ENCODE assay signal across 17 cellular contexts in the genomic region with DNA sequence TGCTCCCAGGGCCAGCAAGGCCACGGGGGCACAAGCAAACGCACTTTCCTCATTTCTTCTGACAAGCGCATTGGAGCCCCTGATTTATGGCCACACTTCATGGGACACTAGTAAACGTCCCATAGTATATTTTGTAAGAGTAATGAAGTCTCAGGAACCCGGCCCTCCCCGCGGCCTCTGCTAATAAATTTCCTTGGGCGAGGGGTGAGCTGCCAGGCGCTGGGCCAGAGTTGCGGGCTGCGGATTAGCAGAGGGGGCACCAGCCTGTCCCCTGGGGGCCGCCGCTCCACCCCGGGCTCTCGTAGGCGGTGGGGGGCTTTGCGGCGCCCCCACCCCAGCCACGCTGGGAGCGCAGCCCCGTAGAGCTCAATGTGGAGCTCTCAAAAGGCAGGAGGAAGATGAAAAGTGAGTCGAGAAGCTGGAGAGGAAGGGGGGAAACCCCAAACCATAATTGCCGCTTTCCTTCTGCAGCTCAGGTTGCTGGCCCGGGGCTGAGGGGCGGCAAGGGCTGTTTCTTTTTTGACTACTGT.
DNase-seq lines count a peak whose midpoint lies in the region; ATAC-seq, FAIRE-seq and TF ChIP-seq lines count a peak whose summit lies in the region.
"Had no signal": no experiment of that assay in that cellular context is flagged by ENCODE, and none has a peak within 500 bp of the region (broad histone marks: within the 10 kb centered on the region; RNA-seq: fewer than 3 reads in every experiment).

No MANE protein-coding gene starts in this region.

- H3K79me2 ChIP-seq in H9 (ENCODE audit: insufficient read depth, low read length), result no peaks in the 10 kb centered on the region

- H3K9ac ChIP-seq in H9 (ENCODE audit: extremely low read depth, insufficient read length, low read length), result no peak overlapping the region

- H3K23me2 ChIP-seq in H9 (ENCODE audit: insufficient read length, low read depth, low read length, poor library complexity, severe bottlenecking), result no peaks in the 10 kb centered on the region

- H3K9me3 Mint-ChIP-seq in activated naive CD8-positive, alpha-beta T cell (ENCODE audit: low read depth), result no peaks in the 10 kb centered on the region
- H3K9me3 Mint-ChIP-seq in naive thymus-derived CD8-positive, alpha-beta T cell, result no peaks in the 10 kb centered on the region
- H3K9me3 Mint-ChIP-seq in H9, result no peaks in the 10 kb centered on the region
- H3K9me3 Mint-ChIP-seq: mesothelial cell of epicardium had no signal

- TF ChIP-seq CTCF in A673 (conservative IDR thresholded peaks at IDR 0.05; ENCODE audit: low read depth, low read length), result no peak
- no peak for TF ChIP-seq CTCF in adrenal gland (IDR thresholded peaks at IDR 0.05)
- no peak for TF ChIP-seq CTCF in H9 (conservative IDR thresholded peaks at IDR 0.05)

- H3K36me3 ChIP-seq in A673 (ENCODE audit: insufficient read depth, low read length, poor library complexity, severe bottlenecking) (no peaks in the 10 kb centered on the region), MG63 (no peaks in the 10 kb centered on the region), adrenal gland (replicated peaks in 1 of 2) (no peaks in the 10 kb centered on the region)
- H3K36me3 ChIP-seq: colonic mucosa, uterus had no signal

- POLR2A ChIA-PET in A673 (lab: Charles Lee; ENCODE audit: low non-redundant PET), result interaction anchor here (0.6 kb wide), 1 partner anchor 71 kb away, joined by 3 read pairs; no protein-coding TSS in a partner anchor
- POLR2A ChIA-PET in naive thymus-derived CD8-positive, alpha-beta T cell (lab: Charles Lee), result no interaction called here

- no peak overlapping the region for H3K14ac ChIP-seq in H9 (ENCODE audit: insufficient read depth, low read length)

- H3K4ac ChIP-seq in H9 (ENCODE audit: low read depth, low read length), result no peak overlapping the region

- WGBS in adrenal gland, 4 donors, result 22 to 38% (median 28%) methylated on average over 12 to 25 of the region's 25 CpGs
- WGBS in H9 (ENCODE audit: extremely low coverage, insufficient read length, low lambda C conversion rate), result no CpG with 5 or more reads among the region's 25 CpGs

- no peak overlapping the region for H4K5ac ChIP-seq in H9 (ENCODE audit: insufficient read length, low read depth, low read length)

- no peak overlapping the region for H2BK20ac ChIP-seq in H9 (ENCODE audit: low read depth, low read length, poor library complexity, severe bottlenecking)

- H3T11ph ChIP-seq in H9 (ENCODE audit: low read length), result no peak overlapping the region

- no peak overlapping the region for H2AFZ ChIP-seq in H9 (ENCODE audit: low read length)

- no peak overlapping the region for H3K27ac Mint-ChIP-seq in activated naive CD8-positive, alpha-beta T cell
- H3K27ac Mint-ChIP-seq in naive thymus-derived CD8-positive, alpha-beta T cell, result no peak overlapping the region
- H3K27ac Mint-ChIP-seq in H9, result peak overlapping the region in 1 of 3 experiments; percentile 72; a peak in 1 of 7 replicates
- H3K27ac Mint-ChIP-seq: mesothelial cell of epicardium had no signal

- H3K9me3 ChIP-seq in A673 (ENCODE audit: low read depth, low read length, poor library complexity, severe bottlenecking) (no peaks in the 10 kb centered on the region), MG63 (no peaks in the 10 kb centered on the region), adrenal gland (replicated peaks in 1 of 3) (no peaks in the 10 kb centered on the region), H9 (ENCODE audit: control insufficient read depth, low read depth, low read length) (no peaks in the 10 kb centered on the region)
- H3K9me3 ChIP-seq: colonic mucosa, uterus had no signal

- no peak overlapping the region for H3K56ac ChIP-seq in H9 (ENCODE audit: insufficient read length, low read depth, low read length)

- no peak overlapping the region for H3K18ac ChIP-seq in H9 (ENCODE audit: insufficient read length, low read depth, low read length)

- no peak overlapping the region for H3K4me2 ChIP-seq in H9 (ENCODE audit: insufficient read depth, insufficient read length, low read length)

- FAIRE-seq in GM12891 (lab: Jason Lieb, UNC), result no peak
- FAIRE-seq: GM12892, GM19239 had no signal

- peaks cover 8% of the 10 kb centered on the region for H3K4me1 Mint-ChIP-seq in activated naive CD8-positive, alpha-beta T cell (ENCODE audit: low read depth)
- peaks cover 6 to 13% (median 8%) of the 10 kb centered on the region in 4 donors for H3K4me1 Mint-ChIP-seq in naive thymus-derived CD8-positive, alpha-beta T cell
- H3K4me1 Mint-ChIP-seq in H9, result peaks cover 31 to 44% of the 10 kb centered on the region in 2 experiments

- no peak overlapping the region for H3K23ac ChIP-seq in H9 (ENCODE audit: insufficient read length, low read depth, low read length)

- DNase-seq in A673 (ENCODE audit: low spot score), result no peak
- DNase-seq in GM12891 (ENCODE audit: insufficient read length, low spot score), result peak; percentile 25
- DNase-seq in naive thymus-derived CD8-positive, alpha-beta T cell, result peak in 2 of 10 donors; percentile 3 to 12
- DNase-seq in MG63, result no peak
- no peak for DNase-seq in adrenal gland
- no peak for DNase-seq in H9
- DNase-seq: activated naive CD4-positive, alpha-beta T cell treated with anti-CD3 and anti-CD28 coated beads, Interleukin-2, amount 50 U/mL, for 16 hours; colonic mucosa; GOT3; NCI-H446 treated with DMSO at 0.1 percent for 48 hours; stimulated activated CD4-positive, alpha-beta T cell treated with anti-CD3 and anti-CD28 coated beads, Interleukin-1b, Interleukin-23, amount 100 ng/mL, for 48 hours; uterus had no signal

- peaks cover 11% of the 10 kb centered on the region for H3K27me3 Mint-ChIP-seq in activated naive CD8-positive, alpha-beta T cell
- H3K27me3 Mint-ChIP-seq in naive thymus-derived CD8-positive, alpha-beta T cell, result peaks cover 17 to 37% (median 27%) of the 10 kb centered on the region in 5 donors
- H3K27me3 Mint-ChIP-seq in H9 (ENCODE audit: low read depth), result no peaks in the 10 kb centered on the region; the same call in 1 of the 2 replicates

- H3K27me3 ChIP-seq in A673 (replicated peaks; ENCODE audit: insufficient read depth, low read depth, low read length, poor library complexity), result no peaks in the 10 kb centered on the region
- H3K27me3 ChIP-seq in MG63, result no peaks in the 10 kb centered on the region
- H3K27me3 ChIP-seq in adrenal gland, result peaks cover 12% of the 10 kb centered on the region
- H3K27me3 ChIP-seq in H9 (ENCODE audit: insufficient read depth, low read length), result no peaks in the 10 kb centered on the region
- H3K27me3 ChIP-seq: colonic mucosa had no signal

- no peak overlapping the region for H2BK5ac ChIP-seq in H9 (ENCODE audit: insufficient read length, low read length)

- H3K4me3 ChIP-seq in A673 (ENCODE audit: low read depth, low read length, poor library complexity, severe bottlenecking), result peak overlapping the region; percentile 20
- no peak overlapping the region for H3K4me3 ChIP-seq in MG63
- H3K4me3 ChIP-seq in adrenal gland, result no peak overlapping the region
- H3K4me3 ChIP-seq: colonic mucosa, uterus had no signal

- no peaks in the 10 kb centered on the region for H4K20me1 ChIP-seq in H9 (ENCODE audit: control insufficient read depth, insufficient read depth, insufficient read length)

- TF ChIP-seq POLR2A in GM12891 (IDR thresholded peaks at IDR 0.05; ENCODE audit: low read depth, low read length) (no peak), adrenal gland (IDR thresholded peaks at IDR 0.05) (no peak)

- intact Hi-C loops in A673 (cut with micrococcal nuclease; ENCODE audit: unreplicated experiment) (no loop called here), adrenal gland (cut with DNase I) (no loop called here)

- CTCF ChIA-PET in A673 (lab: Charles Lee), result interaction anchor here (1.0 kb wide), 1 partner anchor 91 kb away, joined by 3 read pairs; no protein-coding TSS in a partner anchor

- H3K27ac ChIP-seq in A673 (ENCODE audit: low read depth, low read length, poor library complexity, severe bottlenecking) (no peak overlapping the region), adrenal gland (no peak overlapping the region), H9 (ENCODE audit: insufficient read length, low read depth, low read length) (no peak overlapping the region)
- H3K27ac ChIP-seq: colonic mucosa, uterus had no signal

- H2AK5ac ChIP-seq in H9 (ENCODE audit: insufficient read length, low read length), result no peak overlapping the region

- H3K4me3 Mint-ChIP-seq in activated naive CD8-positive, alpha-beta T cell, result peak overlapping the region; percentile 64
- H3K4me3 Mint-ChIP-seq in naive thymus-derived CD8-positive, alpha-beta T cell, result peak overlapping the region; percentile 32 to 85 (median 69)
- no peak overlapping the region for H3K4me3 Mint-ChIP-seq in H9
- H3K4me3 Mint-ChIP-seq: mesothelial cell of epicardium had no signal

- no peak overlapping the region for H2BK15ac ChIP-seq in H9 (ENCODE audit: low read depth, low read length)

- H3K36me3 Mint-ChIP-seq in activated naive CD8-positive, alpha-beta T cell, result no peaks in the 10 kb centered on the region
- H3K36me3 Mint-ChIP-seq in naive thymus-derived CD8-positive, alpha-beta T cell, result no peaks in the 10 kb centered on the region
- H3K36me3 Mint-ChIP-seq in H9 (ENCODE audit: insufficient read depth in 1 of 3, low read depth in 3 of 3), result no peaks in the 10 kb centered on the region; a peak in 1 of 7 replicates
- H3K36me3 Mint-ChIP-seq: mesothelial cell of epicardium had no signal

- no peak overlapping the region for H4K8ac ChIP-seq in H9 (replicated peaks; ENCODE audit: insufficient read length, low read depth, low read length)

- H3K79me1 ChIP-seq in H9 (ENCODE audit: insufficient read depth, low read depth, low read length, poor library complexity, severe bottlenecking), result no peaks in the 10 kb centered on the region

- no TSS peak for BruUV-seq in A673 (replicated peaks; lab: Mats Ljungman, UMichigan)

- ATAC-seq in naive thymus-derived CD8-positive, alpha-beta T cell, result peak; percentile 49 to 56
- no peak for ATAC-seq in HG03571 (IDR thresholded peaks at IDR 0.05; ENCODE audit: unreplicated experiment)

- H2BK120ac ChIP-seq in H9 (ENCODE audit: low read depth, low read length, poor library complexity, severe bottlenecking), result no peak overlapping the region

- no peak overlapping the region for H4K91ac ChIP-seq in H9 (ENCODE audit: insufficient read length, low read depth, low read length)

- H3K4me1 ChIP-seq in A673 (ENCODE audit: insufficient read depth, low read length, poor library complexity, severe bottlenecking) (peaks cover 6% of the 10 kb centered on the region), adrenal gland (replicated peaks in 1 of 2) (no peaks in the 10 kb centered on the region), H9 (ENCODE audit: insufficient read depth, low read length) (peaks cover 5% of the 10 kb centered on the region; the same call in 1 of the 2 replicates)
- H3K4me1 ChIP-seq: colonic mucosa, uterus had no signal

- H2BK12ac ChIP-seq in H9 (ENCODE audit: insufficient read length, low read depth, low read length), result no peak overlapping the region

TF ChIP-seq in GM12891, 5 proteins besides CTCF, POLR2A, EP300 and RAD21:
- TF ChIP-seq SPI1 (IDR thresholded peaks at IDR 0.05; ENCODE audit: low read depth, low read length), result no peak
- no peak for TF ChIP-seq POLR2AphosphoS5 (IDR thresholded peaks at IDR 0.05; ENCODE audit: low read depth, low read length)
- TF ChIP-seq POU2F2 (IDR thresholded peaks at IDR 0.05; ENCODE audit: low read depth, low read length), result no peak
- no peak for TF ChIP-seq PAX5 (IDR thresholded peaks at IDR 0.05; ENCODE audit: insufficient read depth, low read length, severe bottlenecking)
- no peak for TF ChIP-seq TAF1 (IDR thresholded peaks at IDR 0.05; ENCODE audit: low read depth, low read length)

Comparison
In these comparisons a context has a peak if more than half of its experiments do, and no peak if none do; other contexts are left out.
1. H3K4me3 Mint-ChIP-seq: peak in activated naive CD8-positive, alpha-beta T cell (single experiment) and naive thymus-derived CD8-positive, alpha-beta T cell (10 of 10); none in H9 (0 of 2).